Comparison of ENCODE assay signal across 2 cellular contexts in the genomic region with DNA sequence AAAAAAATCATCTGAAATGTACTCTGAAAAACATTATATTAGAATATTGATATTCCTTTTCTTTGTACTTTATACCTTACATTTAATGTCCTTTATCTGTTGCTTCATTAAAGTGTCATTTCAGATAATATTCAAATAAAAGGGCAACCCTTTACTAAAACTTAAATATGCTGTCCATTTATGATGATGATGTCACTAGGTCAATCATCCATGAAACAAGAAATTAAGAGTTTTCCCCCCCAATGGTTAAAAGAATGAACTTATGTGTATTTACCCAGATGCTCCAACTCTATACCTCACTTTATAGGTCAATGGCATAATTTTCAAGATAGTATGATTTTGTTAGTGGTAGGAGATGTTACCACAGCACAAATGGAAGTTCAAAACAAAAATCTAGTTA.
A peak's percentile ranks its signal among the peaks of the same experiment; 100 is the strongest.
TF ChIP-seq lines count a peak whose summit lies in the region.

No MANE protein-coding gene starts in this region.

TF ChIP-seq in HepG2, 621 proteins besides CTCF, POLR2A, EP300 and RAD21 (continued from another document):
- TF ChIP-seq ATF7 (IDR thresholded peaks at IDR 0.05), result peak; percentile 56; the same call in 1 of the 2 replicates
- no peak for TF ChIP-seq ATF7 (CRISPR knock-in tag; IDR thresholded peaks at IDR 0.05)

TF ChIP-seq in HEK293, 187 proteins besides CTCF, POLR2A, EP300 and RAD21:
- TF ChIP-seq, protein P1, sequence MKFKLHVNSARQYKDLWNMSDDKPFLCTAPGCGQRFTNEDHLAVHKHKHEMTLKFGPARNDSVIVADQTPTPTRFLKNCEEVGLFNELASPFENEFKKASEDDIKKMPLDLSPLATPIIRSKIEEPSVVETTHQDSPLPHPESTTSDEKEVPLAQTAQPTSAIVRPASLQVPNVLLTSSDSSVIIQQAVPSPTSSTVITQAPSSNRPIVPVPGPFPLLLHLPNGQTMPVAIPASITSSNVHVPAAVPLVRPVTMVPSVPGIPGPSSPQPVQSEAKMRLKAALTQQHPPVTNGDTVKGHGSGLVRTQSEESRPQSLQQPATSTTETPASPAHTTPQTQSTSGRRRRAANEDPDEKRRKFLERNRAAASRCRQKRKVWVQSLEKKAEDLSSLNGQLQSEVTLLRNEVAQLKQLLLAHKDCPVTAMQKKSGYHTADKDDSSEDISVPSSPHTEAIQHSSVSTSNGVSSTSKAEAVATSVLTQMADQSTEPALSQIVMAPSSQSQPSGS (tag by site-specific recombination; IDR thresholded peaks at IDR 0.05; ENCODE audit: low read depth), result peak; percentile 62; the same call in 1 of the 2 replicates
- TF ChIP-seq, protein P2, sequence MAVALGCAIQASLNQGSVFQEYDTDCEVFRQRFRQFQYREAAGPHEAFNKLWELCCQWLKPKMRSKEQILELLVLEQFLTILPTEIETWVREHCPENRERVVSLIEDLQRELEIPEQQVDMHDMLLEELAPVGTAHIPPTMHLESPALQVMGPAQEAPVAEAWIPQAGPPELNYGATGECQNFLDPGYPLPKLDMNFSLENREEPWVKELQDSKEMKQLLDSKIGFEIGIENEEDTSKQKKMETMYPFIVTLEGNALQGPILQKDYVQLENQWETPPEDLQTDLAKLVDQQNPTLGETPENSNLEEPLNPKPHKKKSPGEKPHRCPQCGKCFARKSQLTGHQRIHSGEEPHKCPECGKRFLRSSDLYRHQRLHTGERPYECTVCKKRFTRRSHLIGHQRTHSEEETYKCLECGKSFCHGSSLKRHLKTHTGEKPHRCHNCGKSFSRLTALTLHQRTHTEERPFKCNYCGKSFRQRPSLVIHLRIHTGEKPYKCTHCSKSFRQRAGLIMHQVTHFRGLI (tag by site-specific recombination; IDR thresholded peaks at IDR 0.05), result no peak
